In the genomic region with DNA sequence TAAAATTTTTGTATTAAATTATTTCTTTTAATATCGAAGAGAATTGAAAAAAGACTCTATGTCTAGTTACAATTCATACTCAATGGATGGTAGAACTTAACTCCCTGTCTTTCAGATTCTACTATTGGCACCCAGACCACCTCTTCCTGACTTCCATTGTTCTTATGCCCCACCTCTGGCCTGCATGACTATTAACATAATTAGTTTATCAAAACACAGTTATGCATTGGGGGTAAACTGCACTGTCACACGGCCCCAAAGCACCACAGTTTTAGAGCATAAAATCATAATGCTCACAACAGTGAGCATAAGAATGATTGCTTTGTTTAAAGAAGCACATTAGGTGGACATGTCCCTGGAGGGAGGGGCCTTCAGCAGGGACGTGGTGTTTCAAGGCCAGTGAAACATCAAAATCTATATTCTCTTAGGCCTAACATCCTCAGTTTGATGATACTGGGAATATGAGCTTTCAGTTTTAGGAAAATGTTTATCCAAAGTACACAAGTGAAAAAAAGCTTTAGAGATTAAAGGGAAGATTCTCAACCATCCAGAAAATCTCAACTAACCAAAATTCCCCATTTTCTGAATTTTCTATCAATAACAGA, we compare ENCODE assay signal across 1 cellular context.
TF ChIP-seq lines count a peak whose summit lies in the region.

No MANE protein-coding gene starts in this region.

TF ChIP-seq in HepG2, 621 proteins besides CTCF, POLR2A, EP300 and RAD21 (continued from another document):
- peak; percentile 39 for TF ChIP-seq TCF7 (IDR thresholded peaks at IDR 0.05; ENCODE audit: low read depth)
- TF ChIP-seq TFE3 (CRISPR knock-in tag; IDR thresholded peaks at IDR 0.05) = no peak
- peak; percentile 48; the same call in 1 of the 2 replicates for TF ChIP-seq HMG20A (CRISPR knock-in tag; IDR thresholded peaks at IDR 0.05; ENCODE audit: borderline replicate concordance)
- no peak for TF ChIP-seq NFRKB (IDR thresholded peaks at IDR 0.05)
- no peak for TF ChIP-seq EED (CRISPR knock-in tag; IDR thresholded peaks at IDR 0.05)
- TF ChIP-seq SALL1 (CRISPR knock-in tag; IDR thresholded peaks at IDR 0.05) = peak; percentile 76; the same call in 1 of the 2 replicates
- TF ChIP-seq RXRB (CRISPR knock-in tag; IDR thresholded peaks at IDR 0.05; ENCODE audit: borderline replicate concordance) = peak; percentile 27; the same call in 1 of the 2 replicates
- TF ChIP-seq, protein P1, sequence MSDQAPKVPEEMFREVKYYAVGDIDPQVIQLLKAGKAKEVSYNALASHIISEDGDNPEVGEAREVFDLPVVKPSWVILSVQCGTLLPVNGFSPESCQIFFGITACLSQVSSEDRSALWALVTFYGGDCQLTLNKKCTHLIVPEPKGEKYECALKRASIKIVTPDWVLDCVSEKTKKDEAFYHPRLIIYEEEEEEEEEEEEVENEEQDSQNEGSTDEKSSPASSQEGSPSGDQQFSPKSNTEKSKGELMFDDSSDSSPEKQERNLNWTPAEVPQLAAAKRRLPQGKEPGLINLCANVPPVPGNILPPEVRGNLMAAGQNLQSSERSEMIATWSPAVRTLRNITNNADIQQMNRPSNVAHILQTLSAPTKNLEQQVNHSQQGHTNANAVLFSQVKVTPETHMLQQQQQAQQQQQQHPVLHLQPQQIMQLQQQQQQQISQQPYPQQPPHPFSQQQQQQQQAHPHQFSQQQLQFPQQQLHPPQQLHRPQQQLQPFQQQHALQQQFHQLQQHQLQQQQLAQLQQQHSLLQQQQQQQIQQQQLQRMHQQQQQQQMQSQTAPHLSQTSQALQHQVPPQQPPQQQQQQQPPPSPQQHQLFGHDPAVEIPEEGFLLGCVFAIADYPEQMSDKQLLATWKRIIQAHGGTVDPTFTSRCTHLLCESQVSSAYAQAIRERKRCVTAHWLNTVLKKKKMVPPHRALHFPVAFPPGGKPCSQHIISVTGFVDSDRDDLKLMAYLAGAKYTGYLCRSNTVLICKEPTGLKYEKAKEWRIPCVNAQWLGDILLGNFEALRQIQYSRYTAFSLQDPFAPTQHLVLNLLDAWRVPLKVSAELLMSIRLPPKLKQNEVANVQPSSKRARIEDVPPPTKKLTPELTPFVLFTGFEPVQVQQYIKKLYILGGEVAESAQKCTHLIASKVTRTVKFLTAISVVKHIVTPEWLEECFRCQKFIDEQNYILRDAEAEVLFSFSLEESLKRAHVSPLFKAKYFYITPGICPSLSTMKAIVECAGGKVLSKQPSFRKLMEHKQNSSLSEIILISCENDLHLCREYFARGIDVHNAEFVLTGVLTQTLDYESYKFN (CRISPR knock-in tag; conservative IDR thresholded peaks at IDR 0.05) = peak; percentile 65
- TF ChIP-seq MIXL1 (CRISPR knock-in tag; IDR thresholded peaks at IDR 0.05) = peak; percentile 50; the same call in 1 of the 2 replicates
- TF ChIP-seq THYN1 (CRISPR knock-in tag; IDR thresholded peaks at IDR 0.05; ENCODE audit: borderline replicate concordance, low read depth) = no peak
- peak; percentile 51 for TF ChIP-seq SAP130 (CRISPR knock-in tag; IDR thresholded peaks at IDR 0.05; ENCODE audit: low read depth)
- TF ChIP-seq POGK (CRISPR knock-in tag; conservative IDR thresholded peaks at IDR 0.05) = no peak
- TF ChIP-seq ZNF280D (CRISPR knock-in tag; IDR thresholded peaks at IDR 0.05) = no peak
- TF ChIP-seq THRA (CRISPR knock-in tag; IDR thresholded peaks at IDR 0.05; ENCODE audit: borderline replicate concordance) = peak; percentile 24; the same call in 1 of the 2 replicates
- TF ChIP-seq BRF2 (CRISPR knock-in tag; IDR thresholded peaks at IDR 0.05) = no peak
- 0 out of 2 replicates have a peak, but pooled peaks have one; percentile 26 for TF ChIP-seq HOXA3 (CRISPR knock-in tag; IDR thresholded peaks at IDR 0.05)
- TF ChIP-seq ZNF878 (CRISPR knock-in tag; IDR thresholded peaks at IDR 0.05) = no peak
- no peak for TF ChIP-seq ZNF83 (CRISPR knock-in tag; IDR thresholded peaks at IDR 0.05; ENCODE audit: borderline replicate concordance)
- TF ChIP-seq ZNF609 (CRISPR knock-in tag; IDR thresholded peaks at IDR 0.05; ENCODE audit: borderline replicate concordance) = peak; percentile 29; the same call in 1 of the 2 replicates
- TF ChIP-seq MIER3 (CRISPR knock-in tag; IDR thresholded peaks at IDR 0.05; ENCODE audit: borderline replicate concordance) = peak; percentile 29; the same call in 1 of the 2 replicates
- TF ChIP-seq HDAC2 (CRISPR knock-in tag; IDR thresholded peaks at IDR 0.05) = peak; percentile 32; the same call in 1 of the 2 replicates
- TF ChIP-seq KDM5A (IDR thresholded peaks at IDR 0.05; ENCODE audit: borderline replicate concordance, low read length) = no peak
- TF ChIP-seq RARA (CRISPR knock-in tag; IDR thresholded peaks at IDR 0.05) = 0 out of 2 replicates have a peak, but pooled peaks have one; percentile 41
- TF ChIP-seq KLF9 (CRISPR knock-in tag; IDR thresholded peaks at IDR 0.05; ENCODE audit: low read depth) = no peak
- TF ChIP-seq ZNF414 (CRISPR knock-in tag; IDR thresholded peaks at IDR 0.05) = no peak
- peak; percentile 46; the same call in 1 of the 2 replicates for TF ChIP-seq TBX2 (CRISPR knock-in tag; IDR thresholded peaks at IDR 0.05; ENCODE audit: borderline replicate concordance)
- peak; percentile 46; the same call in 1 of the 2 replicates for TF ChIP-seq FOXP4 (CRISPR knock-in tag; IDR thresholded peaks at IDR 0.05)
- TF ChIP-seq FOXA3 (CRISPR knock-in tag; IDR thresholded peaks at IDR 0.05) = peak; percentile 69
- peak; percentile 28; the same call in 1 of the 2 replicates for TF ChIP-seq KAT8 (CRISPR knock-in tag; IDR thresholded peaks at IDR 0.05)
